ENCODE assay signal across 18 cellular contexts in genomic region chr6:35312763-35313125, GRCh38. TPM values are rescaled to one million over a fixed set of nuclear protein-coding genes. Genes with fewer than 3 reads are reported as not detected.
DNase-seq lines count a peak whose midpoint lies in the region; ATAC-seq and TF ChIP-seq lines count a peak whose summit lies in the region.
"Had no signal": no experiment of that assay in that cellular context is flagged by ENCODE, and none has a peak within 500 bp of the region (broad histone marks: within the 10 kb centered on the region; RNA-seq: fewer than 3 reads in every experiment).

No MANE protein-coding gene starts in this region.

- no peak for ATAC-seq in naive B cell (ENCODE audit: low read depth in 2 of 2)
- ATAC-seq in HG03439 (IDR thresholded peaks at IDR 0.05; ENCODE audit: unreplicated experiment) = no peak
- no peak for ATAC-seq in HG03095 (IDR thresholded peaks at IDR 0.05; ENCODE audit: unreplicated experiment)

- no peak overlapping the region for H3K27ac ChIP-seq in CD8-positive, alpha-beta memory T cell (ENCODE audit: low read depth, low read length)
- H3K27ac ChIP-seq: brain microvascular endothelial cell had no signal

- TF ChIP-seq CTCF in CD14-positive monocyte (IDR thresholded peaks at IDR 0.05) = no peak

- H3K27ac Mint-ChIP-seq in CD14-positive monocyte (peak overlapping the region; percentile 43 to 96 (median 79)), naive B cell (peak overlapping the region; percentile 85 to 99 (median 98))
- peak overlapping the region; percentile 96 to 99 (median 98) for H3K27ac Mint-ChIP-seq in CD8-positive, alpha-beta memory T cell
- H3K27ac Mint-ChIP-seq in activated CD4-positive, alpha-beta memory T cell treated with anti-CD3 and anti-CD28 coated beads, Interleukin-2, amount 10 ng/mL, durations not matched to agents 7 days and 5 days = peak overlapping the region; percentile 98
- H3K27ac Mint-ChIP-seq: H9 had no signal

- H3K4me3 Mint-ChIP-seq in CD14-positive monocyte (no peak overlapping the region), naive B cell (peak overlapping the region; percentile 9 to 90 (median 80))
- peak overlapping the region; percentile 71 to 93 (median 84) for H3K4me3 Mint-ChIP-seq in CD8-positive, alpha-beta memory T cell
- no peak overlapping the region for H3K4me3 Mint-ChIP-seq in activated CD4-positive, alpha-beta memory T cell treated with anti-CD3 and anti-CD28 coated beads, Interleukin-2, amount 10 ng/mL, durations not matched to agents 7 days and 5 days
- H3K4me3 Mint-ChIP-seq: H9 had no signal

- H3K27me3 ChIP-seq in CD8-positive, alpha-beta memory T cell (ENCODE audit: insufficient read depth, low read length, poor library complexity, severe bottlenecking) = no peaks in the 10 kb centered on the region
- H3K27me3 ChIP-seq: brain microvascular endothelial cell, esophagus squamous epithelium, right lobe of liver had no signal

- peak overlapping the region; percentile 56 for H3K4me3 ChIP-seq in CD8-positive, alpha-beta memory T cell (ENCODE audit: low read length)
- H3K4me3 ChIP-seq: esophagus squamous epithelium, right lobe of liver had no signal

- POLR2A ChIA-PET in CD8-positive, alpha-beta memory T cell (lab: Charles Lee) = interaction anchor here (0.5 kb wide), 1 partner anchor 28 kb away, joined by 16 read pairs; no protein-coding TSS in a partner anchor
- POLR2A ChIA-PET in activated CD4-positive, alpha-beta memory T cell treated with anti-CD3 and anti-CD28 coated beads, Interleukin-2, amount 10 ng/mL, durations not matched to agents 7 days and 5 days (lab: Charles Lee) = interaction anchor here (0.8 to 11.6 kb wide), 4 partner anchors 9 to 80 kb away, joined by 3 to 190 read pairs (median 42); partner anchors contain the start of gene DEF6

- CTCF ChIA-PET in CD8-positive, alpha-beta memory T cell (lab: Charles Lee) = interaction anchor here (1.2 to 4.4 kb wide), 5 partner anchors 9 to 15 kb away, joined by 5 to 28 read pairs (median 6); partner anchors contain the start of gene DEF6
- CTCF ChIA-PET in activated CD4-positive, alpha-beta memory T cell treated with anti-CD3 and anti-CD28 coated beads, Interleukin-2, amount 10 ng/mL, durations not matched to agents 7 days and 5 days (lab: Charles Lee) = interaction anchor here (1.8 to 4.3 kb wide), 3 partner anchors 10 to 15 kb away, joined by 6 to 34 read pairs (median 9); partner anchors contain the start of gene DEF6

- H3K36me3 ChIP-seq in CD8-positive, alpha-beta memory T cell (ENCODE audit: insufficient read depth, low read length) = peaks cover 22% of the 10 kb centered on the region
- H3K36me3 ChIP-seq: brain microvascular endothelial cell, right lobe of liver had no signal

- intact Hi-C loops in CD14-positive monocyte (cut with micrococcal nuclease) = loop anchor here in 1 of 2 donors (2.0 kb wide), 1 partner anchor 14 kb away; no protein-coding TSS in a partner anchor

- H3K4me1 Mint-ChIP-seq in CD14-positive monocyte = peaks cover 52% of the 10 kb centered on the region
- H3K4me1 Mint-ChIP-seq in CD8-positive, alpha-beta memory T cell = peaks cover 78 to 94% (median 90%) of the 10 kb centered on the region in 3 donors
- H3K4me1 Mint-ChIP-seq in activated CD4-positive, alpha-beta memory T cell treated with anti-CD3 and anti-CD28 coated beads, Interleukin-2, amount 10 ng/mL, durations not matched to agents 7 days and 5 days = peaks cover 73% of the 10 kb centered on the region
- H3K4me1 Mint-ChIP-seq in naive B cell = peaks cover 59 to 74% (median 59%) of the 10 kb centered on the region in 3 donors

- DNase-seq in CD14-positive monocyte (ENCODE audit: low spot score) = no peak
- no peak for DNase-seq in CD8-positive, alpha-beta memory T cell
- no peak for DNase-seq in activated CD4-positive, alpha-beta memory T cell treated with anti-CD3 and anti-CD28 coated beads, Interleukin-2, amount 10 ng/mL, durations not matched to agents 7 days and 5 days
- no peak for DNase-seq in naive B cell
- no peak for DNase-seq in NCI-H187 (lab: John Stamatoyannopoulos, UW)
- no peak for DNase-seq in NCI-H1105 treated with DMSO at 0.1 percent for 48 hours (lab: John Stamatoyannopoulos, UW)
- DNase-seq: brain microvascular endothelial cell; dermis blood vessel endothelial cell; esophagus squamous epithelium; mesendoderm; NCI-H1092; NCI-H2171; right lobe of liver; stimulated activated CD4-positive, alpha-beta T cell treated with anti-CD3 and anti-CD28 coated beads, Interleukin-1b, Interleukin-23, amount 100 ng/mL, for 48 hours; trophoblast cell had no signal

- H3K27me3 Mint-ChIP-seq in CD14-positive monocyte (ENCODE audit: low read depth in 3 of 3) (no peaks in the 10 kb centered on the region), naive B cell (no peaks in the 10 kb centered on the region)
- no peaks in the 10 kb centered on the region for H3K27me3 Mint-ChIP-seq in CD8-positive, alpha-beta memory T cell
- no peaks in the 10 kb centered on the region for H3K27me3 Mint-ChIP-seq in activated CD4-positive, alpha-beta memory T cell treated with anti-CD3 and anti-CD28 coated beads, Interleukin-2, amount 10 ng/mL, durations not matched to agents 7 days and 5 days

- no peaks in the 10 kb centered on the region for H3K9me3 ChIP-seq in CD8-positive, alpha-beta memory T cell (ENCODE audit: low read length)
- H3K9me3 ChIP-seq: esophagus squamous epithelium, right lobe of liver had no signal

- peaks cover 63 to 89% of the 10 kb centered on the region in 2 donors for H3K36me3 Mint-ChIP-seq in CD14-positive monocyte
- peaks cover 13 to 85% (median 34%) of the 10 kb centered on the region in 3 donors for H3K36me3 Mint-ChIP-seq in CD8-positive, alpha-beta memory T cell
- peaks cover 85% of the 10 kb centered on the region for H3K36me3 Mint-ChIP-seq in activated CD4-positive, alpha-beta memory T cell treated with anti-CD3 and anti-CD28 coated beads, Interleukin-2, amount 10 ng/mL, durations not matched to agents 7 days and 5 days (ENCODE audit: low read depth)
- peaks cover 22 to 27% of the 10 kb centered on the region in 2 donors for H3K36me3 Mint-ChIP-seq in naive B cell

- peaks cover 0 to under 1% (median 0%) of the 10 kb centered on the region in 7 donors for H3K9me3 Mint-ChIP-seq in CD14-positive monocyte
- H3K9me3 Mint-ChIP-seq in CD8-positive, alpha-beta memory T cell = no peaks in the 10 kb centered on the region
- no peaks in the 10 kb centered on the region for H3K9me3 Mint-ChIP-seq in activated CD4-positive, alpha-beta memory T cell treated with anti-CD3 and anti-CD28 coated beads, Interleukin-2, amount 10 ng/mL, durations not matched to agents 7 days and 5 days
- no peaks in the 10 kb centered on the region for H3K9me3 Mint-ChIP-seq in naive B cell
- H3K9me3 Mint-ChIP-seq: H9 had no signal

- peaks cover 85% of the 10 kb centered on the region for H3K4me1 ChIP-seq in CD8-positive, alpha-beta memory T cell (ENCODE audit: insufficient read depth, low read length)

RNA-seq across cellular contexts. Expression of gene DEF6, which starts 15.1 kb away (rescaled TPM):
- 10 to 100 TPM; 41.2 to 59.3 TPM for polyA plus RNA-seq in CD14-positive monocyte
- total RNA-seq in CD8-positive, alpha-beta memory T cell = 10 to 100 TPM; 71.2 to 73.0 TPM
- polyA plus RNA-seq in CD8-positive, alpha-beta memory T cell = 183 TPM
- total RNA-seq in activated CD4-positive, alpha-beta memory T cell treated with anti-CD3 and anti-CD28 coated beads, Interleukin-2, amount 10 ng/mL, durations not matched to agents 7 days and 5 days = 100 to 1,000 TPM; 201 to 215 TPM
- 100 to 1,000 TPM in 1 of 6 donors, 10 to 100 TPM in 5; 25.8 to 104 (median 58.3) TPM for polyA plus RNA-seq in naive B cell (ENCODE audit: low read depth in 6 of 6)

RNA-seq across cellular contexts. Expression of gene PPARD, which starts 29.6 kb away (rescaled TPM):
- polyA plus RNA-seq in CD14-positive monocyte (1 to 10 TPM; 1.2 to 2.4 TPM), naive B cell (ENCODE audit: low read depth in 6 of 6) (10 to 100 TPM in 1 of 6 donors, 1 to 10 TPM in 4, not detected in 1; 5.6 to 13.9 (median 5.7) TPM)
- total RNA-seq in CD8-positive, alpha-beta memory T cell = 10 to 100 TPM; 14.8 to 16.2 TPM
- 7.7 TPM for polyA plus RNA-seq in CD8-positive, alpha-beta memory T cell
- total RNA-seq in activated CD4-positive, alpha-beta memory T cell treated with anti-CD3 and anti-CD28 coated beads, Interleukin-2, amount 10 ng/mL, durations not matched to agents 7 days and 5 days = 10 to 100 TPM; 23.1 to 23.4 TPM

RNA-seq across cellular contexts. Expression of gene ZNF76, which starts 53.2 kb away (rescaled TPM):
- polyA plus RNA-seq in CD14-positive monocyte (1 to 10 TPM; 6.8 to 9.6 TPM), naive B cell (ENCODE audit: low read depth in 6 of 6) (10 to 100 TPM; 22.4 to 42.1 (median 29.8) TPM)
- 10 to 100 TPM; 31.3 to 35.2 TPM for total RNA-seq in CD8-positive, alpha-beta memory T cell
- 33.6 TPM for polyA plus RNA-seq in CD8-positive, alpha-beta memory T cell
- total RNA-seq in activated CD4-positive, alpha-beta memory T cell treated with anti-CD3 and anti-CD28 coated beads, Interleukin-2, amount 10 ng/mL, durations not matched to agents 7 days and 5 days = 10 to 100 TPM; 42.6 to 42.7 TPM

Comparison
In these comparisons a context has a peak if more than half of its experiments do, and no peak if none do; other contexts are left out.
1. H3K4me3 Mint-ChIP-seq: peak in CD8-positive, alpha-beta memory T cell (7 of 7) and naive B cell (8 of 8); none in CD14-positive monocyte (0 of 2) and activated CD4-positive, alpha-beta memory T cell treated with anti-CD3 and anti-CD28 coated beads, Interleukin-2, amount 10 ng/mL, durations not matched to agents 7 days and 5 days (single experiment).
2. Peak in every context shown above with its lines, with median percentiles within 50 percentile points of each other: H3K27ac Mint-ChIP-seq.